ENCODE assay signal across 8 cellular contexts in genomic region chr17:12020595-12021590, GRCh38. TPM values are rescaled to one million over a fixed set of nuclear protein-coding genes. Genes with fewer than 3 reads are reported as not detected.
DNase-seq lines count a peak whose midpoint lies in the region; ATAC-seq and TF ChIP-seq lines count a peak whose summit lies in the region.

MAP2K4 (plus strand) TSS chr17:12020877; CDS start chr17:12020887, 10 bp downstream.

- peak; percentile 86 for TF ChIP-seq POLR2A in GM18526 (IDR thresholded peaks at IDR 0.05; ENCODE audit: extremely low read depth, insufficient read length)

- no peaks in the 10 kb centered on the region for H3K36me3 ChIP-seq in A673 (ENCODE audit: insufficient read depth, low read length, poor library complexity, severe bottlenecking)

- peak within 1 kb of the TSS; percentile 92 for H3K27ac ChIP-seq in A673 (ENCODE audit: low read depth, low read length, poor library complexity, severe bottlenecking)
- no peak within 1 kb of the TSS for H3K27ac ChIP-seq in caudate nucleus (ENCODE audit: low read depth, low read length)

- POLR2A ChIA-PET in A673 (lab: Charles Lee; ENCODE audit: low non-redundant PET), result interaction anchor here (0.6 to 0.7 kb wide), 4 partner anchors 121 to 1237 kb away, joined by 3 to 11 read pairs (median 4); no protein-coding TSS in a partner anchor

- BruUV-seq in A673 (replicated peaks; lab: Mats Ljungman, UMichigan), result no TSS peak

- peaks cover 20% of the 10 kb centered on the region for H3K4me1 ChIP-seq in A673 (ENCODE audit: insufficient read depth, low read length, poor library complexity, severe bottlenecking)

- TF ChIP-seq CTCF in A673 (conservative IDR thresholded peaks at IDR 0.05; ENCODE audit: low read depth, low read length), result no peak

- H3K4me3 ChIP-seq in A673 (ENCODE audit: low read depth, low read length, poor library complexity, severe bottlenecking), result peak within 1 kb of the TSS; percentile 83

- DNase-seq in A673 (ENCODE audit: low spot score) (peak; percentile 91), NCI-H2196 treated with DMSO at 0.1 percent for 48 hours (lab: John Stamatoyannopoulos, UW; ENCODE audit: unreplicated experiment) (peak; percentile 38), caudate nucleus (lab: John Stamatoyannopoulos, UW) (peak in 60 of 61 donors; percentile 26 to 95 (median 86)), islet precursor cell (peak; percentile 98)
- peak; percentile 83 to 94 (median 89) for DNase-seq in activated CD4-positive, CD25-positive, alpha-beta regulatory T cell (lab: John Stamatoyannopoulos, UW)
- DNase-seq in stimulated activated CD4-positive, alpha-beta T cell treated with anti-CD3 and anti-CD28 coated beads, Interleukin-12 subunit alpha, Interleukin-12 subunit beta, amount 100 ng/mL, for 4 hours, result peak; percentile 97

- peak; percentile 93 for ATAC-seq in HG03064 (IDR thresholded peaks at IDR 0.05; ENCODE audit: low read depth, unreplicated experiment)

- intact Hi-C loops in A673 (cut with micrococcal nuclease; ENCODE audit: unreplicated experiment), result no loop called here

- no peaks in the 10 kb centered on the region for H3K9me3 ChIP-seq in A673 (ENCODE audit: low read depth, low read length, poor library complexity, severe bottlenecking)

- CTCF ChIA-PET in A673 (lab: Charles Lee), result no interaction called here

- H3K27me3 ChIP-seq in A673 (replicated peaks; ENCODE audit: insufficient read depth, low read depth, low read length, poor library complexity), result no peaks in the 10 kb centered on the region

RNA-seq across cellular contexts. Expression of gene MAP2K4, which starts in this region (rescaled TPM):
- total RNA-seq in A673 (2021), result 32.1 and 41.2 TPM in 2 replicates

Comparison
In these comparisons a context has a peak if more than half of its experiments do, and no peak if none do; other contexts are left out.
1. DNase-seq: peak in every context shown above with its lines; median percentile 98 in islet precursor cell; 97 in stimulated activated CD4-positive, alpha-beta T cell treated with anti-CD3 and anti-CD28 coated beads, Interleukin-12 subunit alpha, Interleukin-12 subunit beta, amount 100 ng/mL, for 4 hours; 91 in A673; 89 in activated CD4-positive, CD25-positive, alpha-beta regulatory T cell; 86 in caudate nucleus; 38 in NCI-H2196 treated with DMSO at 0.1 percent for 48 hours.